In genomic region chr9:133901184-133901835, GRCh38 we compare ENCODE assay signal across 34 cellular contexts.
A peak's percentile ranks its signal among the peaks of the same experiment; 100 is the strongest.
DNase-seq lines count a peak whose midpoint lies in the region; ATAC-seq and TF ChIP-seq lines count a peak whose summit lies in the region.
"Had no signal": no experiment of that assay in that cellular context is flagged by ENCODE, and none has a peak within 500 bp of the region (broad histone marks: within the 10 kb centered on the region; RNA-seq: fewer than 3 reads in every experiment).

No MANE protein-coding gene starts in this region.

- H3K9me3 Mint-ChIP-seq in stimulated activated memory B cell treated with anti-CD40 and anti-IgM and Interleukin-4, amounts not matched to agents 10 μg/mL and 1 μg/mL and 100 μg/mL, for 72 hours, result no peaks in the 10 kb centered on the region
- no peaks in the 10 kb centered on the region for H3K9me3 Mint-ChIP-seq in activated T-cell treated with anti-CD3 and anti-CD28 coated beads, Interleukin-2, amount 50 U/mL, for 24 hours
- H3K9me3 Mint-ChIP-seq: activated CD4-positive, alpha-beta memory T cell treated with anti-CD3 and anti-CD28 coated beads, Interleukin-2, amount 10 ng/mL, durations not matched to agents 7 days and 5 days; activated naive CD4-positive, alpha-beta T cell treated with anti-CD3 and anti-CD28 coated beads, Interleukin-2, amount 10 ng/mL, durations not matched to agents 7 days and 5 days; brain had no signal

- H3K9me2 ChIP-seq in SU-DHL-6 (replicated peaks; ENCODE audit: insufficient read depth, low read length), result no peaks in the 10 kb centered on the region

- H3K36me3 ChIP-seq in SU-DHL-6 (ENCODE audit: low read length), result no peaks in the 10 kb centered on the region
- H3K36me3 ChIP-seq: esophagus muscularis mucosa, heart left ventricle, MG63, prostate gland, tibial artery had no signal

- H3F3A ChIP-seq in SU-DHL-6 (ENCODE audit: insufficient read depth), result 0 out of 2 replicates have a peak, but pooled peaks cover 8% of the 10 kb centered on the region

- H3K9ac ChIP-seq in SU-DHL-6 (ENCODE audit: low read length), result peak overlapping the region; percentile 43

- H3K9me3 ChIP-seq in SU-DHL-6 (ENCODE audit: insufficient read depth, low read length), result no peaks in the 10 kb centered on the region
- H3K9me3 ChIP-seq: BE2C, esophagus muscularis mucosa, heart left ventricle, MG63, prostate gland, tibial artery had no signal

- no peak overlapping the region for H2AFZ ChIP-seq in SU-DHL-6 (ENCODE audit: low read depth, low read length, severe bottlenecking)
- H2AFZ ChIP-seq: PC-9 had no signal

- peaks cover 18% of the 10 kb centered on the region for H3K36me3 Mint-ChIP-seq in stimulated activated memory B cell treated with anti-CD40 and anti-IgM and Interleukin-4, amounts not matched to agents 10 μg/mL and 1 μg/mL and 100 μg/mL, for 72 hours
- no peaks in the 10 kb centered on the region for H3K36me3 Mint-ChIP-seq in activated T-cell treated with anti-CD3 and anti-CD28 coated beads, Interleukin-2, amount 50 U/mL, for 24 hours (ENCODE audit: low read depth)
- H3K36me3 Mint-ChIP-seq: activated naive CD4-positive, alpha-beta T cell treated with anti-CD3 and anti-CD28 coated beads, Interleukin-2, amount 10 ng/mL, durations not matched to agents 7 days and 5 days had no signal

- DNase-seq in GM10266 (ENCODE audit: extremely low spot score) (peak; percentile 58), GM19240 (ENCODE audit: insufficient read length, low spot score) (peak; percentile 34), SHP77 treated with DMSO at 0.1 percent for 48 hours (lab: John Stamatoyannopoulos, UW) (no peak)
- no peak for DNase-seq in activated T-cell treated with anti-CD3 and anti-CD28 coated beads, Interleukin-2, amount 50 U/mL, for 24 hours
- DNase-seq: ACHN; activated CD4-positive, alpha-beta memory T cell treated with anti-CD3 and anti-CD28 coated beads, Interleukin-2, amount 10 ng/mL, durations not matched to agents 7 days and 5 days; activated CD4-positive, alpha-beta T cell treated with anti-CD3 and anti-CD28 coated beads for 1 hour; activated CD8-positive, alpha-beta memory T cell treated with anti-CD3 and anti-CD28 coated beads, Interleukin-2, amount 50 U/mL, for 4 hours; activated naive CD4-positive, alpha-beta T cell treated with anti-CD3 and anti-CD28 coated beads, Interleukin-2, amount 10 ng/mL, durations not matched to agents 7 days and 5 days; BE2C; cerebellar nuclear complex; dermis blood vessel endothelial cell; foreskin fibroblast; heart left ventricle; KG1; left ventricle myocardium superior; MG63; NCI-H1105 treated with DMSO at 0.1 percent for 48 hours; NCI-H2029; NCI-H526; NK-92 treated with Interleukin-12 subunit alpha and Interleukin-12 subunit beta, amount 100 ng/mL, for 24 hours; PC-9; stimulated activated CD4-positive, alpha-beta T cell treated with anti-CD3 and anti-CD28 coated beads, Interleukin-2, amount 100 ng/mL, for 48 hours; T-helper 2 cell; tibial artery had no signal

- peak overlapping the region; percentile 91 for H3K27ac Mint-ChIP-seq in stimulated activated memory B cell treated with anti-CD40 and anti-IgM and Interleukin-4, amounts not matched to agents 10 μg/mL and 1 μg/mL and 100 μg/mL, for 72 hours
- no peak overlapping the region for H3K27ac Mint-ChIP-seq in activated T-cell treated with anti-CD3 and anti-CD28 coated beads, Interleukin-2, amount 50 U/mL, for 24 hours
- H3K27ac Mint-ChIP-seq: activated CD4-positive, alpha-beta memory T cell treated with anti-CD3 and anti-CD28 coated beads, Interleukin-2, amount 10 ng/mL, durations not matched to agents 7 days and 5 days; activated naive CD4-positive, alpha-beta T cell treated with anti-CD3 and anti-CD28 coated beads, Interleukin-2, amount 10 ng/mL, durations not matched to agents 7 days and 5 days had no signal

- no peak overlapping the region for H3K4me3 ChIP-seq in SU-DHL-6 (ENCODE audit: insufficient read depth, low read length, poor library complexity, severe bottlenecking)
- H3K4me3 ChIP-seq: esophagus muscularis mucosa, heart left ventricle, MG63, PC-9, prostate gland, tibial artery had no signal

- H3K4me3 Mint-ChIP-seq in stimulated activated memory B cell treated with anti-CD40 and anti-IgM and Interleukin-4, amounts not matched to agents 10 μg/mL and 1 μg/mL and 100 μg/mL, for 72 hours, result peak overlapping the region; percentile 39
- H3K4me3 Mint-ChIP-seq in activated T-cell treated with anti-CD3 and anti-CD28 coated beads, Interleukin-2, amount 50 U/mL, for 24 hours, result no peak overlapping the region
- H3K4me3 Mint-ChIP-seq: activated CD4-positive, alpha-beta memory T cell treated with anti-CD3 and anti-CD28 coated beads, Interleukin-2, amount 10 ng/mL, durations not matched to agents 7 days and 5 days; activated naive CD4-positive, alpha-beta T cell treated with anti-CD3 and anti-CD28 coated beads, Interleukin-2, amount 10 ng/mL, durations not matched to agents 7 days and 5 days; brain had no signal

- peak; percentile 53 for ATAC-seq in stimulated activated memory B cell treated with anti-CD40 and anti-IgM and Interleukin-4, amounts not matched to agents 10 μg/mL and 1 μg/mL and 100 μg/mL, for 72 hours
- no peak for ATAC-seq in activated CD4-positive, CD25-positive, alpha-beta regulatory T cell treated with anti-CD3 and anti-CD28 coated beads, Interleukin-2, amount 50 U/mL, for 24 hours
- ATAC-seq: heart left ventricle, left ventricle myocardium superior, Right ventricle myocardium inferior, sciatic nerve, SK-N-SH treated with all-trans-retinoic acid at 6 μM for 48 hours had no signal

- no peaks in the 10 kb centered on the region for H3K27me3 ChIP-seq in SU-DHL-6 (ENCODE audit: low read length)
- H3K27me3 ChIP-seq: BE2C, esophagus muscularis mucosa, heart left ventricle, MG63, tibial artery had no signal

- H3K4me2 ChIP-seq in SU-DHL-6 (ENCODE audit: low read depth, low read length, poor library complexity, severe bottlenecking), result peak overlapping the region; percentile 44
- H3K4me2 ChIP-seq: PC-9 had no signal

- H3K79me2 ChIP-seq in SU-DHL-6 (ENCODE audit: insufficient read depth, low read length), result peaks cover 77% of the 10 kb centered on the region

- no peaks in the 10 kb centered on the region for H3K27me3 Mint-ChIP-seq in stimulated activated memory B cell treated with anti-CD40 and anti-IgM and Interleukin-4, amounts not matched to agents 10 μg/mL and 1 μg/mL and 100 μg/mL, for 72 hours
- H3K27me3 Mint-ChIP-seq in activated T-cell treated with anti-CD3 and anti-CD28 coated beads, Interleukin-2, amount 50 U/mL, for 24 hours, result no peaks in the 10 kb centered on the region
- H3K27me3 Mint-ChIP-seq: activated CD4-positive, alpha-beta memory T cell treated with anti-CD3 and anti-CD28 coated beads, Interleukin-2, amount 10 ng/mL, durations not matched to agents 7 days and 5 days; activated naive CD4-positive, alpha-beta T cell treated with anti-CD3 and anti-CD28 coated beads, Interleukin-2, amount 10 ng/mL, durations not matched to agents 7 days and 5 days; brain had no signal

- H3K4me1 Mint-ChIP-seq in stimulated activated memory B cell treated with anti-CD40 and anti-IgM and Interleukin-4, amounts not matched to agents 10 μg/mL and 1 μg/mL and 100 μg/mL, for 72 hours, result peaks cover 68% of the 10 kb centered on the region
- H3K4me1 Mint-ChIP-seq in activated T-cell treated with anti-CD3 and anti-CD28 coated beads, Interleukin-2, amount 50 U/mL, for 24 hours (ENCODE audit: low read depth), result no peaks in the 10 kb centered on the region
- H3K4me1 Mint-ChIP-seq: activated CD4-positive, alpha-beta memory T cell treated with anti-CD3 and anti-CD28 coated beads, Interleukin-2, amount 10 ng/mL, durations not matched to agents 7 days and 5 days; activated naive CD4-positive, alpha-beta T cell treated with anti-CD3 and anti-CD28 coated beads, Interleukin-2, amount 10 ng/mL, durations not matched to agents 7 days and 5 days had no signal

- TF ChIP-seq CTCF in GM10266 (IDR thresholded peaks at IDR 0.05; ENCODE audit: control insufficient read depth, insufficient read depth, low read depth, missing control alignments) (no peak), SU-DHL-6 (IDR thresholded peaks at IDR 0.05; ENCODE audit: insufficient read depth, low read length, poor library complexity, severe bottlenecking) (no peak)

- H3K27ac ChIP-seq in SU-DHL-6 (ENCODE audit: low read depth, low read length), result peak overlapping the region; percentile 75
- H3K27ac ChIP-seq: esophagus muscularis mucosa, heart left ventricle, PC-9, prostate gland, tibial artery had no signal

- H4K20me1 ChIP-seq in SU-DHL-6 (ENCODE audit: low read depth, low read length), result no peaks in the 10 kb centered on the region

Comparison
In these comparisons a context has a peak if more than half of its experiments do, and no peak if none do; other contexts are left out.
1. DNase-seq: peak in GM10266 (single experiment) and GM19240 (single experiment); none in SHP77 treated with DMSO at 0.1 percent for 48 hours (single experiment) and activated T-cell treated with anti-CD3 and anti-CD28 coated beads, Interleukin-2, amount 50 U/mL, for 24 hours (single experiment).